ENCODE assay signal across 32 cellular contexts in genomic region chr15:41182266-41182665, GRCh38. TPM values are rescaled to one million over a fixed set of nuclear protein-coding genes. Genes with fewer than 3 reads are reported as not detected.
"Had no signal": no experiment of that assay in that cellular context is flagged by ENCODE, and none has a peak within 500 bp of the region (broad histone marks: within the 10 kb centered on the region; RNA-seq: fewer than 3 reads in every experiment).

No MANE protein-coding gene starts in this region.

- H3K36me3 Mint-ChIP-seq: activated naive CD8-positive, alpha-beta T cell treated with anti-CD3 and anti-CD28 coated beads for 36 hours had no signal

- H3K4me2 ChIP-seq: SK-N-SH had no signal

- H3K4me3 ChIP-seq: MG63, SJSA1 had no signal

- H3K36me3 ChIP-seq: brain microvascular endothelial cell, MG63, SJSA1 had no signal

- ATAC-seq: activated CD8-positive, alpha-beta T cell treated with anti-CD3 and anti-CD28 coated beads for 36 hours; activated T-cell treated with anti-CD3 and anti-CD28 coated beads, Interleukin-2, amount 50 U/mL, for 72 hours; activated T-helper 17 cell treated with anti-CD3 and anti-CD28 coated beads, Interleukin-2, amount 50 U/mL, for 72 hours; Panc1 had no signal

- H3K4me3 Mint-ChIP-seq: activated CD4-positive, alpha-beta T cell treated with anti-CD3 and anti-CD28 coated beads, Interleukin-2, amount 10 ng/mL, durations not matched to agents 24 days and 14 days; activated CD8-positive, alpha-beta T cell treated with anti-CD3 and anti-CD28 coated beads for 36 hours; activated naive CD8-positive, alpha-beta T cell treated with anti-CD3 and anti-CD28 coated beads for 36 hours; activated T-cell treated with anti-CD3 and anti-CD28 coated beads, Interleukin-2, amount 50 U/mL, for 72 hours; activated T-helper 17 cell treated with anti-CD3 and anti-CD28 coated beads, Interleukin-2, amount 50 U/mL, for 72 hours; T-helper 1 cell treated with Interleukin-12 subunit alpha and Interleukin-12 subunit beta and Interleukin-4 antibody, amounts not matched to agents 30 μg/mL and 1 μg/mL, for 36 hours; T-helper 2 cell treated with Interferon-gamma antibody and Interleukin-4, amounts not matched to agents 5 μg/mL and 100 μg/mL, for 36 hours had no signal

- H3K4me1 Mint-ChIP-seq: activated naive CD8-positive, alpha-beta T cell treated with anti-CD3 and anti-CD28 coated beads for 36 hours; activated T-helper 17 cell treated with anti-CD3 and anti-CD28 coated beads, Interleukin-2, amount 50 U/mL, for 72 hours had no signal

- H3K27ac Mint-ChIP-seq: activated CD4-positive, alpha-beta T cell treated with anti-CD3 and anti-CD28 coated beads, Interleukin-2, amount 10 ng/mL, durations not matched to agents 24 days and 14 days; activated CD8-positive, alpha-beta T cell treated with anti-CD3 and anti-CD28 coated beads for 36 hours; activated naive CD8-positive, alpha-beta T cell treated with anti-CD3 and anti-CD28 coated beads for 36 hours; activated T-cell treated with anti-CD3 and anti-CD28 coated beads, Interleukin-2, amount 50 U/mL, for 72 hours; activated T-helper 17 cell treated with anti-CD3 and anti-CD28 coated beads, Interleukin-2, amount 50 U/mL, for 72 hours; T-helper 1 cell treated with Interleukin-12 subunit alpha and Interleukin-12 subunit beta and Interleukin-4 antibody, amounts not matched to agents 30 μg/mL and 1 μg/mL, for 36 hours; T-helper 2 cell treated with Interferon-gamma antibody and Interleukin-4, amounts not matched to agents 5 μg/mL and 100 μg/mL, for 36 hours had no signal

- H3K9me3 Mint-ChIP-seq: activated CD4-positive, alpha-beta T cell treated with anti-CD3 and anti-CD28 coated beads, Interleukin-2, amount 10 ng/mL, durations not matched to agents 24 days and 14 days; activated CD8-positive, alpha-beta T cell treated with anti-CD3 and anti-CD28 coated beads for 36 hours; activated naive CD8-positive, alpha-beta T cell treated with anti-CD3 and anti-CD28 coated beads for 36 hours; activated T-cell treated with anti-CD3 and anti-CD28 coated beads, Interleukin-2, amount 50 U/mL, for 72 hours; activated T-helper 17 cell treated with anti-CD3 and anti-CD28 coated beads, Interleukin-2, amount 50 U/mL, for 72 hours; T-helper 1 cell treated with Interleukin-12 subunit alpha and Interleukin-12 subunit beta and Interleukin-4 antibody, amounts not matched to agents 30 μg/mL and 1 μg/mL, for 36 hours; T-helper 2 cell treated with Interferon-gamma antibody and Interleukin-4, amounts not matched to agents 5 μg/mL and 100 μg/mL, for 36 hours had no signal

- H3K9me2 ChIP-seq: SK-N-SH had no signal

- DNase-seq: activated CD4-positive, alpha-beta T cell treated with anti-CD3 and anti-CD28 coated beads, Interleukin-2, amount 10 ng/mL, durations not matched to agents 24 days and 14 days; activated CD4-positive, alpha-beta T cell treated with anti-CD3 and anti-CD28 coated beads, Interleukin-2, amount 50 U/mL, for 4 hours; activated CD8-positive, alpha-beta T cell treated with anti-CD3 and anti-CD28 coated beads for 36 hours; activated effector memory CD4-positive, alpha-beta T cell treated with anti-CD3 and anti-CD28 coated beads, Interleukin-2, amount 50 U/mL, for 16 hours; activated naive CD4-positive, alpha-beta T cell; activated naive CD4-positive, alpha-beta T cell treated with anti-CD3 and anti-CD28 coated beads, Interleukin-2, amount 50 U/mL, for 16 hours; activated naive CD8-positive, alpha-beta T cell treated with anti-CD3 and anti-CD28 coated beads for 36 hours; activated T-cell treated with anti-CD3 and anti-CD28 coated beads, Interleukin-2, amount 50 U/mL, for 1 hour; activated T-cell treated with anti-CD3 and anti-CD28 coated beads, Interleukin-2, amount 50 U/mL, for 72 hours; amniotic stem cell; aorta; brain microvascular endothelial cell; central memory CD4-positive, alpha-beta T cell; MG63; NCI-H1048; NCI-H1105 treated with DMSO at 0.1 percent for 48 hours; NCI-H1436; NCI-H1694; NCI-H1930; NCI-H2081 treated with DMSO at 0.1 percent for 48 hours; NCI-H226; NCI-H524 treated with DMSO at 0.1 percent for 48 hours; SHP77 treated with DMSO at 0.1 percent for 48 hours; SK-N-SH had no signal

- H3K27me3 Mint-ChIP-seq: activated CD8-positive, alpha-beta T cell treated with anti-CD3 and anti-CD28 coated beads for 36 hours; activated naive CD8-positive, alpha-beta T cell treated with anti-CD3 and anti-CD28 coated beads for 36 hours; activated T-helper 17 cell treated with anti-CD3 and anti-CD28 coated beads, Interleukin-2, amount 50 U/mL, for 72 hours had no signal

- H3K9me3 ChIP-seq: MG63, SJSA1, SK-N-SH had no signal

- H3K27me3 ChIP-seq: brain microvascular endothelial cell, MG63, SJSA1 had no signal

- H3K27ac ChIP-seq: brain microvascular endothelial cell, SJSA1 had no signal

RNA-seq across cellular contexts. Expression of gene EXD1, which starts 48.3 kb away (rescaled TPM):
- total RNA-seq: activated CD4-positive, alpha-beta T cell treated with anti-CD3 and anti-CD28 coated beads, Interleukin-2, amount 10 ng/mL, durations not matched to agents 24 days and 14 days; activated CD8-positive, alpha-beta memory T cell treated with anti-CD3 and anti-CD28 coated beads for 36 hours; activated CD8-positive, alpha-beta T cell treated with anti-CD3 and anti-CD28 coated beads for 36 hours; activated naive CD8-positive, alpha-beta T cell treated with anti-CD3 and anti-CD28 coated beads for 36 hours; activated T-cell treated with anti-CD3 and anti-CD28 coated beads, Interleukin-2, amount 50 U/mL, for 72 hours; aorta; NCI-H460; RPMI7951; SJSA1 had no signal
- polyA plus RNA-seq: aorta had no signal
